In the genomic region with DNA sequence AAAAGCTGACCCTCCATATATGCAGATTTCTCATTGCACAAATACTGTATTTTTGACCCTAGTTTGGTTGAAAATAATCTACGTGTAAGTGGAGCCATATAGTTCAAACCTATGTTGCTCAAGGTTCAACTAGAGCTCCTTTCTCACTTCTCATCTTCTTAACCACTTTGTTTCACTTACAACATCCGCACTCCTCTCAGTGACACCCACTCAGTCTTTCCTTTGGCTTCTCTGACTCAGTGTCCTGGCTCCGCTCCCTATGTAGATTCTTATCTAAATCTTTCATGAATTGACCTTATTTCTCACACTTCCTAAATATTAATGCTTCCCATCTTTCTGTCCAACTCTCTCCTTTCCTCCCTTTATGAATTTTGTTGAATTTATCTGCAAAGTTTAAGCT, we compare ENCODE assay signal across 13 cellular contexts. TPM values are rescaled to one million over a fixed set of nuclear protein-coding genes. Genes with fewer than 3 reads are reported as not detected.
DNase-seq lines count a peak whose midpoint lies in the region; ATAC-seq and TF ChIP-seq lines count a peak whose summit lies in the region.
"Had no signal": no experiment of that assay in that cellular context is flagged by ENCODE, and none has a peak within 500 bp of the region (broad histone marks: within the 10 kb centered on the region; RNA-seq: fewer than 3 reads in every experiment).

No MANE protein-coding gene starts in this region.

- no peak overlapping the region for H3K27ac Mint-ChIP-seq in activated T-helper 17 cell treated with anti-CD3 and anti-CD28 coated beads, Interleukin-2, amount 50 U/mL, for 72 hours
- H3K27ac Mint-ChIP-seq: activated CD8-positive, alpha-beta memory T cell treated with anti-CD3 and anti-CD28 coated beads, Interleukin-2, amount 10 ng/mL, durations not matched to agents 7 days and 5 days had no signal

- H3K27me3 Mint-ChIP-seq in activated T-helper 17 cell treated with anti-CD3 and anti-CD28 coated beads, Interleukin-2, amount 50 U/mL, for 72 hours: peaks cover 6% of the 10 kb centered on the region
- H3K27me3 Mint-ChIP-seq: activated CD8-positive, alpha-beta memory T cell treated with anti-CD3 and anti-CD28 coated beads, Interleukin-2, amount 10 ng/mL, durations not matched to agents 7 days and 5 days had no signal

- peak; percentile 19 for DNase-seq in GM13976 (ENCODE audit: low spot score)
- peak; percentile 30 to 82 for DNase-seq in lung microvascular endothelial cell (ENCODE audit: low read depth in 2 of 2)
- no peak for DNase-seq in NCI-H1105 (lab: John Stamatoyannopoulos, UW)
- DNase-seq in DMS153 treated with DMSO at 0.1 percent for 48 hours (lab: John Stamatoyannopoulos, UW; ENCODE audit: unreplicated experiment): no peak
- DNase-seq in SHP77 treated with DMSO at 0.1 percent for 48 hours (lab: John Stamatoyannopoulos, UW): no peak
- no peak for DNase-seq in NCI-H146 treated with DMSO at 0.1 percent for 48 hours (lab: John Stamatoyannopoulos, UW; ENCODE audit: unreplicated experiment)
- DNase-seq: activated CD8-positive, alpha-beta memory T cell treated with anti-CD3 and anti-CD28 coated beads, Interleukin-2, amount 10 ng/mL, durations not matched to agents 7 days and 5 days; amygdala; kidney; NCI-H1417 treated with DMSO at 0.1 percent for 48 hours; T1000 had no signal

- no peaks in the 10 kb centered on the region for H3K9me3 Mint-ChIP-seq in activated T-helper 17 cell treated with anti-CD3 and anti-CD28 coated beads, Interleukin-2, amount 50 U/mL, for 72 hours

- ATAC-seq in HG03342 (IDR thresholded peaks at IDR 0.05; ENCODE audit: unreplicated experiment): peak; percentile 52
- ATAC-seq in activated T-helper 17 cell treated with anti-CD3 and anti-CD28 coated beads, Interleukin-2, amount 50 U/mL, for 72 hours (replicated peaks): peak; percentile 95
- ATAC-seq: activated CD8-positive, alpha-beta memory T cell treated with anti-CD3 and anti-CD28 coated beads, Interleukin-2, amount 10 ng/mL, durations not matched to agents 7 days and 5 days had no signal

- no peak for TF ChIP-seq CTCF in GM13976 (IDR thresholded peaks at IDR 0.05; ENCODE audit: borderline replicate concordance, control extremely low read depth, extremely low read depth, insufficient read depth, missing control alignments)

- in situ Hi-C loops in GM13976 (cut with MboI; ENCODE audit: low sequenced_read_pairs, unreplicated experiment): no loop called here

- no peaks in the 10 kb centered on the region for H3K4me1 Mint-ChIP-seq in activated T-helper 17 cell treated with anti-CD3 and anti-CD28 coated beads, Interleukin-2, amount 50 U/mL, for 72 hours
- H3K4me1 Mint-ChIP-seq: activated CD8-positive, alpha-beta memory T cell treated with anti-CD3 and anti-CD28 coated beads, Interleukin-2, amount 10 ng/mL, durations not matched to agents 7 days and 5 days had no signal

- no peak overlapping the region for H3K4me3 Mint-ChIP-seq in activated T-helper 17 cell treated with anti-CD3 and anti-CD28 coated beads, Interleukin-2, amount 50 U/mL, for 72 hours
- H3K4me3 Mint-ChIP-seq: activated CD8-positive, alpha-beta memory T cell treated with anti-CD3 and anti-CD28 coated beads, Interleukin-2, amount 10 ng/mL, durations not matched to agents 7 days and 5 days had no signal

- H3K36me3 Mint-ChIP-seq in activated T-helper 17 cell treated with anti-CD3 and anti-CD28 coated beads, Interleukin-2, amount 50 U/mL, for 72 hours (ENCODE audit: low read depth): no peaks in the 10 kb centered on the region
- H3K36me3 Mint-ChIP-seq: activated CD8-positive, alpha-beta memory T cell treated with anti-CD3 and anti-CD28 coated beads, Interleukin-2, amount 10 ng/mL, durations not matched to agents 7 days and 5 days had no signal

RNA-seq across cellular contexts. Expression of gene DKK2, which starts 32.9 kb away (rescaled TPM):
- under 1 TPM in 1 of 2 donors, not detected in 1; 0.19 TPM for total RNA-seq in activated T-helper 17 cell treated with anti-CD3 and anti-CD28 coated beads, Interleukin-2, amount 50 U/mL, for 72 hours
- under 0.01 TPM in 1 of 2 replicates, not detected in the other for total RNA-seq in lung microvascular endothelial cell
- total RNA-seq: activated CD8-positive, alpha-beta memory T cell treated with anti-CD3 and anti-CD28 coated beads, Interleukin-2, amount 10 ng/mL, durations not matched to agents 7 days and 5 days had no signal

Comparison
In these comparisons a context has a peak if more than half of its experiments do, and no peak if none do; other contexts are left out.
1. DNase-seq: peak in GM13976 (single experiment) and lung microvascular endothelial cell (2 of 2); none in NCI-H1105 (single experiment), DMS153 treated with DMSO at 0.1 percent for 48 hours (single experiment), SHP77 treated with DMSO at 0.1 percent for 48 hours (single experiment) and NCI-H146 treated with DMSO at 0.1 percent for 48 hours (single experiment).